Comparison of ENCODE assay signal across 8 cellular contexts in the genomic region with DNA sequence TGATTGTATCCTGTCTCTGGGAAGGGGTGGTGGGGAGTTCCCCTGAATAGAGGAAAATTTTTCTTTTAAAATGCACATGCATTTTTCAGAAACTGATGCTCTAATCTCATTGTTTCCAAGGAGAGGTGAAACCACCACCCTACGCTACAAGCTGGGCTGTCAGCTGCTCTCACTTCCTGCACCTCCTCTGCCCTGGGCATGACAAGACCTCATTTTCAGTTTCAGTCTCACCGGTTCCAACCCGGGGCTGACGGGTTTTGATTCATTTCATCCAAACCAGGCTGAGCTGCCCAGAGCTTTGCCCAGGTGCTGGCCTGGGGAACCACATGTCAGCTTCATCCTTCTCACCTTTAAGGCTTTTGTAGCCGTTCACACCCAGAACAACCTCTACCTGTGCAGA.
DNase-seq lines count a peak whose midpoint lies in the region; ATAC-seq and TF ChIP-seq lines count a peak whose summit lies in the region.

No MANE protein-coding gene starts in this region.

- H3K27me3 Mint-ChIP-seq in WTC11 (ENCODE audit: low read depth), result no peaks in the 10 kb centered on the region

- no peak for TF ChIP-seq CTCF in spleen (IDR thresholded peaks at IDR 0.05 in 8 of 11, conservative IDR thresholded peaks at IDR 0.05 in 3 of 11)
- no peak for TF ChIP-seq CTCF in heart right ventricle (IDR thresholded peaks at IDR 0.05)
- no peak for TF ChIP-seq CTCF in WTC11 (IDR thresholded peaks at IDR 0.05)

- H3K4me3 ChIP-seq in spleen (peak overlapping the region in 1 of 8 donors; percentile 45), H7 (ENCODE audit: insufficient read depth, low read depth, low read length) (no peak overlapping the region), heart right ventricle (no peak overlapping the region)

- H3K9me3 ChIP-seq in spleen (no peaks in the 10 kb centered on the region), heart right ventricle (no peaks in the 10 kb centered on the region)

- POLR2A ChIA-PET in WTC11 (lab: Charles Lee), result no interaction called here

- peak; percentile 2 to 22 for DNase-seq in activated CD4-positive, alpha-beta T cell treated with anti-CD3 and anti-CD28 coated beads for 4 hours
- DNase-seq in spleen, result peak; percentile 71
- DNase-seq in H7, result no peak
- no peak for DNase-seq in heart right ventricle
- no peak for DNase-seq in WTC11 (ENCODE audit: low spot score)
- DNase-seq in T-helper 9 cell, result no peak

- CTCF ChIA-PET in WTC11 (lab: Charles Lee), result interaction anchor here (0.6 to 0.8 kb wide), 2 partner anchors 228 to 1363 kb away, joined by 3 to 4 read pairs; no protein-coding TSS in a partner anchor

- no peaks in the 10 kb centered on the region for H3K36me3 Mint-ChIP-seq in WTC11

- H3K4me3 Mint-ChIP-seq in WTC11, result no peak overlapping the region

- ATAC-seq in GM18508 (IDR thresholded peaks at IDR 0.05; ENCODE audit: insufficient read depth, unreplicated experiment) (peak; percentile 87), HG02610 (IDR thresholded peaks at IDR 0.05; ENCODE audit: unreplicated experiment) (peak; percentile 81), heart right ventricle (no peak), WTC11 (no peak)

- peaks cover 0 to 10% (median 0%) of the 10 kb centered on the region in 6 donors for H3K4me1 ChIP-seq in spleen
- no peaks in the 10 kb centered on the region for H3K4me1 ChIP-seq in heart right ventricle

- TF ChIP-seq POLR2A in spleen (IDR thresholded peaks at IDR 0.05), result no peak

- intact Hi-C loops in spleen (cut with DNase I; ENCODE audit: low total_unique reads) (no loop called here), heart right ventricle (cut with DNase I) (no loop called here)

- H3K27ac Mint-ChIP-seq in WTC11, result no peak overlapping the region

- H3K4me1 Mint-ChIP-seq in WTC11, result peaks cover 64% of the 10 kb centered on the region

- H3K27ac ChIP-seq in spleen (no peak overlapping the region), heart right ventricle (no peak overlapping the region)

- WGBS in spleen, 5 donors, result 18 to 29% (median 23%) methylated on average over 5 of the region's 5 CpGs
- 41 to 55% methylated on average over 5 of the region's 5 CpGs for WGBS in heart right ventricle, 2 donors

- H3K36me3 ChIP-seq in spleen (no peaks in the 10 kb centered on the region), H7 (replicated peaks; ENCODE audit: control insufficient read depth, insufficient read depth, low read length) (no peaks in the 10 kb centered on the region), heart right ventricle (no peaks in the 10 kb centered on the region)

- H3K27me3 ChIP-seq in spleen (replicated peaks in 1 of 7) (peaks cover 0 to 36% (median 0%) of the 10 kb centered on the region in 7 donors), H7 (ENCODE audit: control insufficient read depth, insufficient read depth, low read length) (no peaks in the 10 kb centered on the region), heart right ventricle (peaks cover 0 to 49% (median 29%) of the 10 kb centered on the region in 7 donors)

- 0 out of 2 replicates have a peak, but pooled peaks cover 3% of the 10 kb centered on the region for H3K9me3 Mint-ChIP-seq in WTC11

TF ChIP-seq in WTC11, 78 proteins besides CTCF, POLR2A, EP300 and RAD21:
- TF ChIP-seq JUN (CRISPR knock-in tag; IDR thresholded peaks at IDR 0.05) (no peak), ZMAT4 (CRISPR knock-in tag; IDR thresholded peaks at IDR 0.05) (no peak), CREM (CRISPR knock-in tag; IDR thresholded peaks at IDR 0.05) (no peak), GTF2I (CRISPR knock-in tag; conservative IDR thresholded peaks at IDR 0.05) (no peak), ATF1 (CRISPR knock-in tag; IDR thresholded peaks at IDR 0.05) (no peak), ELF4 (CRISPR knock-in tag; IDR thresholded peaks at IDR 0.05; ENCODE audit: low read depth) (no peak), MLX (CRISPR knock-in tag; IDR thresholded peaks at IDR 0.05) (no peak), MYBL2 (CRISPR knock-in tag; IDR thresholded peaks at IDR 0.05) (no peak), OVOL2 (CRISPR knock-in tag; IDR thresholded peaks at IDR 0.05; ENCODE audit: borderline replicate concordance) (no peak), ZBTB21 (CRISPR knock-in tag; IDR thresholded peaks at IDR 0.05; ENCODE audit: borderline replicate concordance) (no peak), ZNF263 (CRISPR knock-in tag; IDR thresholded peaks at IDR 0.05; ENCODE audit: low read depth) (no peak)
- TF ChIP-seq, protein P1, sequence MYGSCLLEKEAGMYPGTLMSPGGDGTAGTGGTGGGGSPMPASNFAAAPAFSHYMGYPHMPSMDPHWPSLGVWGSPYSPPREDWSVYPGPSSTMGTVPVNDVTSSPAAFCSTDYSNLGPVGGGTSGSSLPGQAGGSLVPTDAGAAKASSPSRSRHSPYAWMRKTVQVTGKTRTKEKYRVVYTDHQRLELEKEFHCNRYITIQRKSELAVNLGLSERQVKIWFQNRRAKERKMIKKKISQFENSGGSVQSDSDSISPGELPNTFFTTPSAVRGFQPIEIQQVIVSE (CRISPR knock-in tag; IDR thresholded peaks at IDR 0.05; ENCODE audit: borderline replicate concordance), result no peak
- TF ChIP-seq, protein P2, sequence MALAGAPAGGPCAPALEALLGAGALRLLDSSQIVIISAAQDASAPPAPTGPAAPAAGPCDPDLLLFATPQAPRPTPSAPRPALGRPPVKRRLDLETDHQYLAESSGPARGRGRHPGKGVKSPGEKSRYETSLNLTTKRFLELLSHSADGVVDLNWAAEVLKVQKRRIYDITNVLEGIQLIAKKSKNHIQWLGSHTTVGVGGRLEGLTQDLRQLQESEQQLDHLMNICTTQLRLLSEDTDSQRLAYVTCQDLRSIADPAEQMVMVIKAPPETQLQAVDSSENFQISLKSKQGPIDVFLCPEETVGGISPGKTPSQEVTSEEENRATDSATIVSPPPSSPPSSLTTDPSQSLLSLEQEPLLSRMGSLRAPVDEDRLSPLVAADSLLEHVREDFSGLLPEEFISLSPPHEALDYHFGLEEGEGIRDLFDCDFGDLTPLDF (CRISPR knock-in tag; IDR thresholded peaks at IDR 0.05), result no peak
- TF ChIP-seq, protein P3, sequence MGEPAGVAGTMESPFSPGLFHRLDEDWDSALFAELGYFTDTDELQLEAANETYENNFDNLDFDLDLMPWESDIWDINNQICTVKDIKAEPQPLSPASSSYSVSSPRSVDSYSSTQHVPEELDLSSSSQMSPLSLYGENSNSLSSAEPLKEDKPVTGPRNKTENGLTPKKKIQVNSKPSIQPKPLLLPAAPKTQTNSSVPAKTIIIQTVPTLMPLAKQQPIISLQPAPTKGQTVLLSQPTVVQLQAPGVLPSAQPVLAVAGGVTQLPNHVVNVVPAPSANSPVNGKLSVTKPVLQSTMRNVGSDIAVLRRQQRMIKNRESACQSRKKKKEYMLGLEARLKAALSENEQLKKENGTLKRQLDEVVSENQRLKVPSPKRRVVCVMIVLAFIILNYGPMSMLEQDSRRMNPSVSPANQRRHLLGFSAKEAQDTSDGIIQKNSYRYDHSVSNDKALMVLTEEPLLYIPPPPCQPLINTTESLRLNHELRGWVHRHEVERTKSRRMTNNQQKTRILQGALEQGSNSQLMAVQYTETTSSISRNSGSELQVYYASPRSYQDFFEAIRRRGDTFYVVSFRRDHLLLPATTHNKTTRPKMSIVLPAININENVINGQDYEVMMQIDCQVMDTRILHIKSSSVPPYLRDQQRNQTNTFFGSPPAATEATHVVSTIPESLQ (CRISPR knock-in tag; IDR thresholded peaks at IDR 0.05), result no peak
- TF ChIP-seq, protein P4, sequence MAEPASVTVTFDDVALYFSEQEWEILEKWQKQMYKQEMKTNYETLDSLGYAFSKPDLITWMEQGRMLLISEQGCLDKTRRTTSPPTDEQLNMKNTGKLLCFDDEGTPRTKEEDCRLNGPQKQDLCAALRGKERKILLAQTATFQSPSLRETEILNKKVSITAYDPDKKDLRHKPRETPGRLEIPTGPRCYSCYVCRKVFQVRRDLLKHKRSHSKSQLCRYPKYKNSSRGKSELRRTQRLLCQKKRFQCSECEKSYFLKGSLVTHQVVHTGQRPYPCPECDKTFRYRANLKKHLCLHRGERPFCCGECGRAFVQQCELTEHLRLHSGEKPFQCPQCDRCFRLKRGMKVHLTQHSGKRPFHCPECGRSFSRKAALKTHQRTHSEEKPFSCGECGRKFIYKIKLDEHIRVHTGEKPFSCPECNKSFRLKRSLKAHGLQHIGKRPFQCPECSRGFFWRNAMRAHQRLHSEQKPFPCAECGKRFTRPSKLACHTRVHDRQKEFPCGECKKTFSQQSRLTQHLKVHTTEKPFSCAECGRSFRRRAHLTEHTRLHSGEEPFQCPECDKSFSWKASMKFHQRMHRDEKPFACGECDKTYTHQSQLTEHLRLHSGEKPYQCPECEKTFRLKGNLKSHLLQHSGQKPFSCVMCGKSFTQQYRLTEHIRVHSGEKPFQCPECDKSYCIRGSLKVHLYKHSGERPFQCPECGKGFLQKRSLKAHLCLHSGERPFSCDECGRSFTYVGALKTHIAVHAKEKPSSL (CRISPR knock-in tag; conservative IDR thresholded peaks at IDR 0.05), result no peak
TF ChIP-seq in WTC11: peak in this region for 0.

Comparison
In these comparisons a context has a peak if more than half of its experiments do, and no peak if none do; other contexts are left out.
1. ATAC-seq: peak in GM18508 (single experiment) and HG02610 (single experiment); none in heart right ventricle (0 of 8) and WTC11 (single experiment).
2. DNase-seq: peak in activated CD4-positive, alpha-beta T cell treated with anti-CD3 and anti-CD28 coated beads for 4 hours (2 of 2) and spleen (single experiment); none in H7 (single experiment), heart right ventricle (0 of 2), WTC11 (single experiment) and T-helper 9 cell (single experiment).